ENCODE assay signal across 1 cellular context in the genomic region with DNA sequence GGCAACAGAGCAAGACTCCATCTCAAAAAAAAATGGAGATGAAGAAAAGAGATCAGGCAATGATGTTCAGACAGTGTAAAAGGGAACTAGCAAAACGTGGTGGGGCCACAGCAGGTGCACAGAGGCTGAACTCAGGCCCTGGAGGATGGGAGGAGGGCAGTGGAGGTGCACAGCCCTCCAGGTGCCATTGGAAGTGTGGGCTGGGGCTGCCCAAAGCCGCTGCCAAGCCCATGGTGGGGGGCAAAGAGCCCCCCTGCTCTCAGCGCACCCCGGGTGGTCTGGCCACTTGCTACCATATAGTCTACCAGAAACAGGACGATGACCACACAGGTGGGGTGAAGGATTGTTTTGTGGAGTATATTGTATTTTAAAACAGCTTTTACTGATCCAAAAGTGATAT.
TF ChIP-seq lines count a peak whose summit lies in the region.

No MANE protein-coding gene starts in this region.

TF ChIP-seq in H1, 55 proteins besides CTCF, POLR2A, EP300 and RAD21 (continued from another document):
- no peak for TF ChIP-seq CHD7 (IDR thresholded peaks at IDR 0.05; ENCODE audit: insufficient replicate concordance, low read length)
- TF ChIP-seq FOSL1 (IDR thresholded peaks at IDR 0.05; ENCODE audit: insufficient read depth, low read depth, low read length): no peak
- no peak for TF ChIP-seq CHD1 (IDR thresholded peaks at IDR 0.05; ENCODE audit: low read depth, low read length)
- TF ChIP-seq RFX5 (IDR thresholded peaks at IDR 0.05; ENCODE audit: borderline replicate concordance, low read depth, low read length): no peak
- TF ChIP-seq ASH2L (IDR thresholded peaks at IDR 0.05; ENCODE audit: low read length): no peak
- TF ChIP-seq CBX5 (IDR thresholded peaks at IDR 0.05; ENCODE audit: low read depth, low read length): no peak
- TF ChIP-seq RXRA (IDR thresholded peaks at IDR 0.05; ENCODE audit: insufficient read depth, low read depth, low read length): no peak
- TF ChIP-seq CHD2 (IDR thresholded peaks at IDR 0.05; ENCODE audit: low read length): no peak
- no peak for TF ChIP-seq KDM5A (IDR thresholded peaks at IDR 0.05; ENCODE audit: low read length)
- TF ChIP-seq JUND (IDR thresholded peaks at IDR 0.05; ENCODE audit: low read length): no peak
- TF ChIP-seq TBP (IDR thresholded peaks at IDR 0.05; ENCODE audit: low read depth, low read length): no peak
